1 cellular context compared by ENCODE assay signal in genomic region chr3:37968784-37969600, GRCh38.
TF ChIP-seq lines count a peak whose summit lies in the region.

No MANE protein-coding gene starts in this region.

TF ChIP-seq in HepG2, 621 proteins besides CTCF, POLR2A, EP300 and RAD21:
- TF ChIP-seq ZNF639 (CRISPR knock-in tag; conservative IDR thresholded peaks at IDR 0.05) (no peak), PITX1 (CRISPR knock-in tag; IDR thresholded peaks at IDR 0.05) (no peak), ZNF572 (CRISPR knock-in tag; IDR thresholded peaks at IDR 0.05) (no peak), ZNF256 (CRISPR knock-in tag; conservative IDR thresholded peaks at IDR 0.05) (no peak), CREB1 (IDR thresholded peaks at IDR 0.05) (no peak), CREB1 (CRISPR knock-in tag; IDR thresholded peaks at IDR 0.05) (no peak), STAT5B (CRISPR knock-in tag; IDR thresholded peaks at IDR 0.05) (no peak), SIX1 (CRISPR knock-in tag; IDR thresholded peaks at IDR 0.05; ENCODE audit: borderline replicate concordance) (no peak), ZZZ3 (CRISPR knock-in tag; IDR thresholded peaks at IDR 0.05; ENCODE audit: borderline replicate concordance) (no peak), PREB (CRISPR knock-in tag; IDR thresholded peaks at IDR 0.05) (no peak), SOX5 (CRISPR knock-in tag; IDR thresholded peaks at IDR 0.05; ENCODE audit: borderline replicate concordance) (no peak), ZKSCAN8 (CRISPR knock-in tag; IDR thresholded peaks at IDR 0.05; ENCODE audit: borderline replicate concordance) (no peak), EZH2 (conservative IDR thresholded peaks at IDR 0.05; ENCODE audit: low read depth, low read length) (no peak)
